In the genomic region with DNA sequence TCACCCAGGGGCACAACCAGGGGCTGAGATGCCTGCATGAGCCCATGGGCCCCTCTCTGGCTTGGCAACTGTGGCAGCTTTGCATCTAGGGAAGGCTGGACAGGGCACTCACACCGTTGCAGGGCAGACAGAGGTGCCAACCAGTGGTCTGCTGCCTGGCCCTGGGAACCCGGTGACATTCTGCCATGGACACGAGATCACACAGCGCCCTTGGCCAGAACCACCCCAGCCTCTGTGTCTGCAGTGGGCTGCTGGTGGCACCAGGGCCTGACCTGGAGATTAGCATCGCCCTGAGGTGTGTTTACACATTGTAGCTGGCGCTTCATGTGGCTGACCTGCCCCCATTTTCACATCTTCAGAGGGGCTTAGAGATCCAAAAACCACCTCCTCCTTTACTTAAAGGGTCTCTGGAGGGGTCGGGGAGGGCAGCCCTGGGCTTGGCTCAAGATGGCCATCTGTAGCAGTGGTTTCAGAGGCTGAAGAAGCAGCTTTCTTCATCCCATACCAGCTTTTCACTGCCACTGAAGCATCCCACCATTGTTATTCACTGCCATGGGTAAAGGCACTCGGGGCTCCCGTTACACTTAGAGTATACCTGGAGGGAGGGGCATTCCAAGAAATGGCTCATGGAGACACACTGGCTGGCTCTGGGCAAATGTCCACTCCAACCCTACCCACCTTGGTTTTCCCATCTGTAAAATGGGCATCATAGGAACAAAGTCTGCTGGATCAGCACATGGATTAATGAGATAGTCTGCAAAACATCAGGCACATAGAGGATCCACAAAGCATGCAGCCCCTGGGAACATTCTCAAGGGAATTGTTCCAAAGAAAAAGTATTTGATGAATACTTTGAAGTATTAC, we compare ENCODE assay signal across 33 cellular contexts. TPM values are rescaled to one million over a fixed set of nuclear protein-coding genes. Genes with fewer than 3 reads are reported as not detected.
DNase-seq lines count a peak whose midpoint lies in the region; ATAC-seq and TF ChIP-seq lines count a peak whose summit lies in the region.
"Had no signal": no experiment of that assay in that cellular context is flagged by ENCODE, and none has a peak within 500 bp of the region (broad histone marks: within the 10 kb centered on the region; RNA-seq: fewer than 3 reads in every experiment).

No MANE protein-coding gene starts in this region.

- no peak overlapping the region for H2BK5ac ChIP-seq in H9 (ENCODE audit: insufficient read length, low read length)

- H2AFZ ChIP-seq in H9 (ENCODE audit: low read length), result no peak overlapping the region

- no peak for TF ChIP-seq POLR2A in spleen (IDR thresholded peaks at IDR 0.05)

- H4K20me1 ChIP-seq in H9 (ENCODE audit: control insufficient read depth, insufficient read depth, insufficient read length), result no peaks in the 10 kb centered on the region

- H3K56ac ChIP-seq in H9 (ENCODE audit: insufficient read length, low read depth, low read length), result no peak overlapping the region

- no peak for TF ChIP-seq CTCF in activated CD8-positive, alpha-beta T cell treated with anti-CD3 and anti-CD28 coated beads for 36 hours (IDR thresholded peaks at IDR 0.05)
- TF ChIP-seq CTCF in H9 (conservative IDR thresholded peaks at IDR 0.05), result no peak
- no peak for TF ChIP-seq CTCF in endodermal cell (conservative IDR thresholded peaks at IDR 0.05)
- TF ChIP-seq CTCF in spleen (IDR thresholded peaks at IDR 0.05 in 8 of 11, conservative IDR thresholded peaks at IDR 0.05 in 3 of 11), result no peak

- H3K18ac ChIP-seq in H9 (ENCODE audit: insufficient read length, low read depth, low read length), result no peak overlapping the region

- no peaks in the 10 kb centered on the region for H3K36me3 ChIP-seq in endodermal cell (ENCODE audit: control insufficient read depth, insufficient read depth, low read length)
- no peaks in the 10 kb centered on the region for H3K36me3 ChIP-seq in spleen
- H3K36me3 ChIP-seq: brain microvascular endothelial cell, gastroesophageal sphincter, pancreas, suprapubic skin, WERI-Rb-1 had no signal

- no peak overlapping the region for H3K27ac Mint-ChIP-seq in activated CD8-positive, alpha-beta T cell treated with anti-CD3 and anti-CD28 coated beads, Interleukin-2, amount 10 ng/mL, durations not matched to agents 7 days and 5 days
- no peak overlapping the region for H3K27ac Mint-ChIP-seq in activated CD8-positive, alpha-beta T cell treated with anti-CD3 and anti-CD28 coated beads for 36 hours
- no peak overlapping the region; a peak in 1 of 7 replicates for H3K27ac Mint-ChIP-seq in H9
- no peak overlapping the region for H3K27ac Mint-ChIP-seq in endodermal cell
- H3K27ac Mint-ChIP-seq: activated CD4-positive, alpha-beta T cell treated with anti-CD3 and anti-CD28 coated beads, Interleukin-2, amount 10 ng/mL, durations not matched to agents 7 days and 5 days; activated T-helper 2 cell treated with anti-CD3 and anti-CD28 coated beads, Interferon-gamma antibody, Interleukin-2, Interleukin-4, amounts not matched to agents 10 μg/mL and 5 μg/mL and 100 μg/mL, durations not matched to agents 14 hours and 24 hours and 36 hours; CD8-positive, alpha-beta T cell; immature natural killer cell; nephron had no signal

- H3K14ac ChIP-seq in H9 (ENCODE audit: insufficient read depth, low read length), result no peak overlapping the region; the same call in 1 of the 2 replicates

- H3T11ph ChIP-seq in H9 (ENCODE audit: low read length), result no peak overlapping the region

- CTCF ChIA-PET in activated CD8-positive, alpha-beta T cell treated with anti-CD3 and anti-CD28 coated beads, Interleukin-2, amount 10 ng/mL, durations not matched to agents 7 days and 5 days (lab: Charles Lee), result interaction anchor here (1.0 kb wide), 1 partner anchor 22 kb away, joined by 3 read pairs; no protein-coding TSS in a partner anchor
- CTCF ChIA-PET in activated CD8-positive, alpha-beta T cell treated with anti-CD3 and anti-CD28 coated beads for 36 hours (lab: Charles Lee), result interaction anchor here (1.0 to 1.4 kb wide), 2 partner anchors 25 to 116 kb away, joined by 3 read pairs; no protein-coding TSS in a partner anchor

- no peaks in the 10 kb centered on the region for H3K79me1 ChIP-seq in H9 (ENCODE audit: insufficient read depth, low read depth, low read length, poor library complexity, severe bottlenecking)

- H4K91ac ChIP-seq in H9 (ENCODE audit: insufficient read length, low read depth, low read length), result no peak overlapping the region

- H3K27me3 ChIP-seq in H9 (ENCODE audit: insufficient read depth, low read length), result no peaks in the 10 kb centered on the region
- no peaks in the 10 kb centered on the region for H3K27me3 ChIP-seq in endodermal cell (ENCODE audit: control insufficient read depth, insufficient read depth, low read length, poor library complexity, severe bottlenecking)
- peaks cover 0 to 23% (median 0%) of the 10 kb centered on the region in 7 donors for H3K27me3 ChIP-seq in spleen (replicated peaks in 1 of 7)
- H3K27me3 ChIP-seq: brain microvascular endothelial cell, pancreas had no signal

- H3K27me3 Mint-ChIP-seq in activated CD8-positive, alpha-beta T cell treated with anti-CD3 and anti-CD28 coated beads, Interleukin-2, amount 10 ng/mL, durations not matched to agents 7 days and 5 days (ENCODE audit: low read depth), result peaks cover 15% of the 10 kb centered on the region
- H3K27me3 Mint-ChIP-seq in activated CD8-positive, alpha-beta T cell treated with anti-CD3 and anti-CD28 coated beads for 36 hours, result peaks cover 8% of the 10 kb centered on the region
- H3K27me3 Mint-ChIP-seq in H9 (ENCODE audit: low read depth), result peaks cover 13% of the 10 kb centered on the region
- peaks cover 9% of the 10 kb centered on the region for H3K27me3 Mint-ChIP-seq in endodermal cell (ENCODE audit: insufficient read depth)

- ATAC-seq in activated CD8-positive, alpha-beta T cell treated with anti-CD3 and anti-CD28 coated beads, Interleukin-2, amount 10 ng/mL, durations not matched to agents 7 days and 5 days, result no peak
- ATAC-seq in activated CD8-positive, alpha-beta T cell treated with anti-CD3 and anti-CD28 coated beads for 36 hours, result no peak
- no peak for ATAC-seq in HG02973 (IDR thresholded peaks at IDR 0.05; ENCODE audit: unreplicated experiment)
- ATAC-seq in GM21367 (IDR thresholded peaks at IDR 0.05; ENCODE audit: unreplicated experiment), result no peak
- ATAC-seq: CD8-positive, alpha-beta T cell; gastroesophageal sphincter; left cardiac atrium; pancreas had no signal

- H3K4me2 ChIP-seq in H9 (ENCODE audit: insufficient read depth, insufficient read length, low read length), result no peak overlapping the region

- no peaks in the 10 kb centered on the region for H3K36me3 Mint-ChIP-seq in activated CD8-positive, alpha-beta T cell treated with anti-CD3 and anti-CD28 coated beads, Interleukin-2, amount 10 ng/mL, durations not matched to agents 7 days and 5 days (ENCODE audit: low read depth)
- H3K36me3 Mint-ChIP-seq in activated CD8-positive, alpha-beta T cell treated with anti-CD3 and anti-CD28 coated beads for 36 hours (ENCODE audit: low read depth), result no peaks in the 10 kb centered on the region
- no peaks in the 10 kb centered on the region for H3K36me3 Mint-ChIP-seq in H9 (ENCODE audit: insufficient read depth in 1 of 3, low read depth in 3 of 3)
- H3K36me3 Mint-ChIP-seq in endodermal cell (ENCODE audit: low read depth), result no peaks in the 10 kb centered on the region
- H3K36me3 Mint-ChIP-seq: CD8-positive, alpha-beta T cell; immature natural killer cell had no signal

- no peaks in the 10 kb centered on the region for H3K4me1 Mint-ChIP-seq in activated CD8-positive, alpha-beta T cell treated with anti-CD3 and anti-CD28 coated beads, Interleukin-2, amount 10 ng/mL, durations not matched to agents 7 days and 5 days (ENCODE audit: low read depth)
- no peaks in the 10 kb centered on the region for H3K4me1 Mint-ChIP-seq in activated CD8-positive, alpha-beta T cell treated with anti-CD3 and anti-CD28 coated beads for 36 hours (ENCODE audit: low read depth)
- H3K4me1 Mint-ChIP-seq in H9 (peaks cover 3 to 10% of the 10 kb centered on the region in 2 experiments; a peak in 3 of 4 replicates), endodermal cell (peaks cover 5% of the 10 kb centered on the region)
- H3K4me1 Mint-ChIP-seq: activated CD4-positive, alpha-beta T cell treated with anti-CD3 and anti-CD28 coated beads, Interleukin-2, amount 10 ng/mL, durations not matched to agents 7 days and 5 days; immature natural killer cell had no signal

- no peak overlapping the region for H2AK5ac ChIP-seq in H9 (ENCODE audit: insufficient read length, low read length)

- no peak overlapping the region for H2BK120ac ChIP-seq in H9 (ENCODE audit: low read depth, low read length, poor library complexity, severe bottlenecking)

- no peaks in the 10 kb centered on the region for H3K4me1 ChIP-seq in H9 (ENCODE audit: insufficient read depth, low read length)
- H3K4me1 ChIP-seq in endodermal cell (ENCODE audit: control insufficient read depth, insufficient read depth, low read length), result peaks cover 4% of the 10 kb centered on the region
- peaks cover 0 to 48% (median 7%) of the 10 kb centered on the region in 6 donors for H3K4me1 ChIP-seq in spleen
- H3K4me1 ChIP-seq: pancreas had no signal

- no peak overlapping the region for H2BK15ac ChIP-seq in H9 (ENCODE audit: low read depth, low read length)

- H3K9ac ChIP-seq in H9 (ENCODE audit: extremely low read depth, insufficient read length, low read length), result no peak overlapping the region
- no peak overlapping the region for H3K9ac ChIP-seq in endodermal cell (ENCODE audit: extremely low read depth, low read length, poor library complexity, severe bottlenecking)

- H2BK12ac ChIP-seq in H9 (ENCODE audit: insufficient read length, low read depth, low read length), result no peak overlapping the region

- H2BK20ac ChIP-seq in H9 (ENCODE audit: low read depth, low read length, poor library complexity, severe bottlenecking), result no peak overlapping the region

- H3K27ac ChIP-seq in H9 (ENCODE audit: insufficient read length, low read depth, low read length) (no peak overlapping the region), endodermal cell (ENCODE audit: low read depth, low read length) (no peak overlapping the region), spleen (no peak overlapping the region)
- H3K27ac ChIP-seq: brain microvascular endothelial cell, gastroesophageal sphincter, pancreas, suprapubic skin, WERI-Rb-1 had no signal

- no peak overlapping the region for H4K5ac ChIP-seq in H9 (ENCODE audit: insufficient read length, low read depth, low read length)

- H3K9me3 Mint-ChIP-seq in activated CD8-positive, alpha-beta T cell treated with anti-CD3 and anti-CD28 coated beads, Interleukin-2, amount 10 ng/mL, durations not matched to agents 7 days and 5 days (ENCODE audit: insufficient read depth), result no peaks in the 10 kb centered on the region
- no peaks in the 10 kb centered on the region for H3K9me3 Mint-ChIP-seq in activated CD8-positive, alpha-beta T cell treated with anti-CD3 and anti-CD28 coated beads for 36 hours
- H3K9me3 Mint-ChIP-seq in H9 (no peaks in the 10 kb centered on the region), endodermal cell (no peaks in the 10 kb centered on the region)
- H3K9me3 Mint-ChIP-seq: activated CD4-positive, alpha-beta T cell treated with anti-CD3 and anti-CD28 coated beads, Interleukin-2, amount 10 ng/mL, durations not matched to agents 7 days and 5 days; activated T-helper 2 cell treated with anti-CD3 and anti-CD28 coated beads, Interferon-gamma antibody, Interleukin-2, Interleukin-4, amounts not matched to agents 10 μg/mL and 5 μg/mL and 100 μg/mL, durations not matched to agents 14 hours and 24 hours and 36 hours; CD8-positive, alpha-beta T cell; immature natural killer cell; nephron had no signal

- H4K8ac ChIP-seq in H9 (replicated peaks; ENCODE audit: insufficient read length, low read depth, low read length), result no peak overlapping the region

- no peaks in the 10 kb centered on the region for H3K9me3 ChIP-seq in H9 (ENCODE audit: control insufficient read depth, low read depth, low read length)
- no peaks in the 10 kb centered on the region for H3K9me3 ChIP-seq in endodermal cell (ENCODE audit: control insufficient read depth, low read length)
- H3K9me3 ChIP-seq in spleen, result no peaks in the 10 kb centered on the region
- H3K9me3 ChIP-seq: gastroesophageal sphincter, pancreas, suprapubic skin had no signal

- no peaks in the 10 kb centered on the region for H3K79me2 ChIP-seq in H9 (ENCODE audit: insufficient read depth, low read length)

- no CpG with 5 or more reads among the region's 9 CpGs for WGBS in H9 (ENCODE audit: extremely low coverage, insufficient read length, low lambda C conversion rate)
- 93 to 96% methylated on average over 7 to 9 of the region's 9 CpGs for WGBS in endodermal cell (ENCODE audit: insufficient coverage in 1 of 2, insufficient read length in 1 of 2), 2 experiments
- WGBS in spleen, 5 donors, result 81 to 90% (median 85%) methylated on average over 5 to 9 of the region's 9 CpGs

- H3K4me3 ChIP-seq in endodermal cell (ENCODE audit: low read length) (no peak overlapping the region), spleen (no peak overlapping the region)
- H3K4me3 ChIP-seq: gastroesophageal sphincter, pancreas, suprapubic skin had no signal

- intact Hi-C loops in activated CD8-positive, alpha-beta T cell treated with anti-CD3 and anti-CD28 coated beads for 36 hours (cut with micrococcal nuclease), result no loop called here
- intact Hi-C loops in spleen (cut with DNase I; ENCODE audit: low total_unique reads), result no loop called here

- H3K4me3 Mint-ChIP-seq in activated CD8-positive, alpha-beta T cell treated with anti-CD3 and anti-CD28 coated beads, Interleukin-2, amount 10 ng/mL, durations not matched to agents 7 days and 5 days, result no peak overlapping the region
- no peak overlapping the region for H3K4me3 Mint-ChIP-seq in activated CD8-positive, alpha-beta T cell treated with anti-CD3 and anti-CD28 coated beads for 36 hours
- H3K4me3 Mint-ChIP-seq in H9, result no peak overlapping the region
- no peak overlapping the region for H3K4me3 Mint-ChIP-seq in endodermal cell
- H3K4me3 Mint-ChIP-seq: activated CD4-positive, alpha-beta T cell treated with anti-CD3 and anti-CD28 coated beads, Interleukin-2, amount 10 ng/mL, durations not matched to agents 7 days and 5 days; CD8-positive, alpha-beta T cell; immature natural killer cell had no signal

- peak; percentile 14 for DNase-seq in activated CD8-positive, alpha-beta T cell treated with anti-CD3 and anti-CD28 coated beads, Interleukin-2, amount 10 ng/mL, durations not matched to agents 7 days and 5 days
- DNase-seq in activated CD8-positive, alpha-beta T cell treated with anti-CD3 and anti-CD28 coated beads for 36 hours, result no peak
- DNase-seq in H9, result peak; percentile 12
- peak; percentile 28 for DNase-seq in endodermal cell
- DNase-seq in spleen, result peak; percentile 60
- DNase-seq in NCI-H524 treated with DMSO at 0.1 percent for 48 hours (lab: John Stamatoyannopoulos, UW), result no peak
- DNase-seq: activated CD4-positive, alpha-beta T cell treated with anti-CD3 and anti-CD28 coated beads, Interleukin-2, amount 10 ng/mL, durations not matched to agents 7 days and 5 days; activated naive CD4-positive, alpha-beta T cell treated with anti-CD3 and anti-CD28 coated beads, Interleukin-2, amount 50 U/mL, for 16 hours; AML-193; brain microvascular endothelial cell; CD8-positive, alpha-beta T cell; DMS 273 treated with DMSO at 0.1 percent for 48 hours; EL; hippocampal formation; immature natural killer cell; left cardiac atrium; NCI-H1048; NCI-H1694 treated with DMSO at 0.1 percent for 48 hours; pancreas; stimulated activated naive CD4-positive, alpha-beta T cell treated with Interleukin-2 at 50 U/mL for 16 hours; T1000; WERI-Rb-1 had no signal

- no peak overlapping the region for H3K23ac ChIP-seq in H9 (ENCODE audit: insufficient read length, low read depth, low read length)

- POLR2A ChIA-PET in activated CD8-positive, alpha-beta T cell treated with anti-CD3 and anti-CD28 coated beads, Interleukin-2, amount 10 ng/mL, durations not matched to agents 7 days and 5 days (lab: Charles Lee), result no interaction called here
- POLR2A ChIA-PET in activated CD8-positive, alpha-beta T cell treated with anti-CD3 and anti-CD28 coated beads for 36 hours (lab: Charles Lee), result no interaction called here

- H3K4ac ChIP-seq in H9 (ENCODE audit: low read depth, low read length), result no peak overlapping the region

- H3K23me2 ChIP-seq in H9 (ENCODE audit: insufficient read length, low read depth, low read length, poor library complexity, severe bottlenecking), result no peaks in the 10 kb centered on the region

RNA-seq across cellular contexts. Expression of a gene that starts 11.4 kb away (rescaled TPM):
- not detected for total RNA-seq in activated CD8-positive, alpha-beta T cell treated with anti-CD3 and anti-CD28 coated beads, Interleukin-2, amount 10 ng/mL, durations not matched to agents 7 days and 5 days
- total RNA-seq in activated CD8-positive, alpha-beta T cell treated with anti-CD3 and anti-CD28 coated beads for 36 hours, result not detected
- not detected in 2 replicates for total RNA-seq in H9 (2021)
- not detected for total RNA-seq in endodermal cell
- not detected for polyA plus RNA-seq in endodermal cell (2013, experiment 1 of 2)
- not detected for polyA plus RNA-seq in endodermal cell (2013, experiment 2 of 2)
- 1 to 10 TPM in 2 of 7 donors, under 1 TPM in 5; 0.29 to 1.2 (median 0.70) TPM for total RNA-seq in spleen
- polyA plus RNA-seq in spleen, result 1 to 10 TPM in 1 of 3 donors, under 1 TPM in 2; 0.23 to 2.4 (median 0.96) TPM
- total RNA-seq: activated CD4-positive, alpha-beta T cell treated with anti-CD3 and anti-CD28 coated beads, Interleukin-2, amount 10 ng/mL, durations not matched to agents 7 days and 5 days; activated T-helper 2 cell treated with anti-CD3 and anti-CD28 coated beads, Interferon-gamma antibody, Interleukin-2, Interleukin-4, amounts not matched to agents 10 μg/mL and 5 μg/mL and 100 μg/mL, durations not matched to agents 14 hours and 24 hours and 36 hours; CD8-positive, alpha-beta T cell; chondrocyte; gastroesophageal sphincter; left cardiac atrium; NCI-H460; pancreas; renal cortical epithelial cell; skeletal muscle tissue; suprapubic skin; ureter had no signal
- polyA plus RNA-seq: pancreas had no signal

RNA-seq across cellular contexts. Expression of a gene that starts 16.5 kb away (rescaled TPM):
- total RNA-seq in activated CD8-positive, alpha-beta T cell treated with anti-CD3 and anti-CD28 coated beads, Interleukin-2, amount 10 ng/mL, durations not matched to agents 7 days and 5 days, result not detected
- not detected for total RNA-seq in activated CD8-positive, alpha-beta T cell treated with anti-CD3 and anti-CD28 coated beads for 36 hours
- total RNA-seq in H9 (2021), result not detected in 2 replicates
- total RNA-seq in endodermal cell, result not detected
- not detected for polyA plus RNA-seq in endodermal cell (2013, experiment 1 of 2)
- not detected for polyA plus RNA-seq in endodermal cell (2013, experiment 2 of 2)
- total RNA-seq in spleen, result 1 to 10 TPM in 4 of 7 donors, under 1 TPM in 3; 0.37 to 4.0 (median 1.8) TPM
- 1 to 10 TPM in 1 of 3 donors, under 1 TPM in 2; 0.48 to 1.4 (median 0.74) TPM for polyA plus RNA-seq in spleen
- total RNA-seq: activated CD4-positive, alpha-beta T cell treated with anti-CD3 and anti-CD28 coated beads, Interleukin-2, amount 10 ng/mL, durations not matched to agents 7 days and 5 days; activated T-helper 2 cell treated with anti-CD3 and anti-CD28 coated beads, Interferon-gamma antibody, Interleukin-2, Interleukin-4, amounts not matched to agents 10 μg/mL and 5 μg/mL and 100 μg/mL, durations not matched to agents 14 hours and 24 hours and 36 hours; CD8-positive, alpha-beta T cell; chondrocyte; gastroesophageal sphincter; left cardiac atrium; NCI-H460; renal cortical epithelial cell; ureter had no signal
- polyA plus RNA-seq: pancreas had no signal

RNA-seq across cellular contexts. Expression of a gene that starts 36.7 kb away (rescaled TPM):
- 100 to 1,000 TPM; 328 to 332 TPM for total RNA-seq in activated CD8-positive, alpha-beta T cell treated with anti-CD3 and anti-CD28 coated beads, Interleukin-2, amount 10 ng/mL, durations not matched to agents 7 days and 5 days
- 100 to 1,000 TPM; 170 to 179 TPM for total RNA-seq in activated CD8-positive, alpha-beta T cell treated with anti-CD3 and anti-CD28 coated beads for 36 hours
- 101 and 111 TPM in 2 replicates for total RNA-seq in H9 (2021)
- 100 to 1,000 TPM; 256 to 288 TPM for total RNA-seq in endodermal cell
- polyA plus RNA-seq in endodermal cell (2013, experiment 1 of 2), result 253 TPM
- 265 TPM for polyA plus RNA-seq in endodermal cell (2013, experiment 2 of 2)
- 100 to 1,000 TPM; 139 to 288 (median 210) TPM for total RNA-seq in spleen
- polyA plus RNA-seq in spleen, result 100 to 1,000 TPM in 2 of 3 donors, 10 to 100 TPM in 1; 88.1 to 139 (median 113) TPM

Comparison
In these comparisons a context has a peak if more than half of its experiments do, and no peak if none do; other contexts are left out.
1. DNase-seq: peak in activated CD8-positive, alpha-beta T cell treated with anti-CD3 and anti-CD28 coated beads, Interleukin-2, amount 10 ng/mL, durations not matched to agents 7 days and 5 days (single experiment), H9 (single experiment), endodermal cell (single experiment) and spleen (single experiment); none in activated CD8-positive, alpha-beta T cell treated with anti-CD3 and anti-CD28 coated beads for 36 hours (single experiment) and NCI-H524 treated with DMSO at 0.1 percent for 48 hours (single experiment).